In genomic region chr14:24695265-24696241, GRCh38 we compare ENCODE assay signal across 12 cellular contexts.
DNase-seq lines count a peak whose midpoint lies in the region; ATAC-seq and TF ChIP-seq lines count a peak whose summit lies in the region.
"Had no signal": no experiment of that assay in that cellular context is flagged by ENCODE, and none has a peak within 500 bp of the region (broad histone marks: within the 10 kb centered on the region; RNA-seq: fewer than 3 reads in every experiment).

No MANE protein-coding gene starts in this region.

- no peak overlapping the region for H2AFZ ChIP-seq in SK-N-SH (ENCODE audit: low read depth)

- H3K79me2 ChIP-seq in SK-N-SH (ENCODE audit: insufficient read depth), result no peaks in the 10 kb centered on the region

- 56% methylated on average over 8 of the region's 8 CpGs for WGBS in esophagus muscularis mucosa
- WGBS in SK-N-SH (ENCODE audit: low lambda C conversion rate), result 12% methylated on average over 8 of the region's 8 CpGs

- no peak overlapping the region for H3K4me2 ChIP-seq in SK-N-SH

- H3K36me3 ChIP-seq in esophagus muscularis mucosa (no peaks in the 10 kb centered on the region), SK-N-SH (replicated peaks in 1 of 2; ENCODE audit: control insufficient read depth in 1 of 2, insufficient read depth in 2 of 2, low read length in 1 of 2) (no peaks in the 10 kb centered on the region)

- H3K9ac ChIP-seq in SK-N-SH, result no peak overlapping the region

- in situ Hi-C loops in KBM-7 (cut with MboI; ENCODE audit: low pct_unique_long_range_greater_than_20kb, low sequenced_read_pairs), result loop anchor here (25.0 kb wide), 1 partner anchor 358 kb away; the partner anchor contains the start of genes ADCY4 and RIPK3

- TF ChIP-seq EP300 in esophagus muscularis mucosa (IDR thresholded peaks at IDR 0.05) (no peak), SK-N-SH (IDR thresholded peaks at IDR 0.05; ENCODE audit: borderline replicate concordance in 1 of 2, low read depth in 1 of 2, low read length in 1 of 2) (no peak)

- H3K4me3 ChIP-seq in esophagus muscularis mucosa (no peak overlapping the region), SK-N-SH (ENCODE audit: low read depth in 2 of 2, low read length in 1 of 2) (no peak overlapping the region)

- peak; percentile 83 for DNase-seq in GDM1 (lab: John Stamatoyannopoulos, UW)
- DNase-seq in KBM-7, result peak; percentile 62
- DNase-seq in esophagus muscularis mucosa (ENCODE audit: extremely low spot score), result peak; percentile 62
- DNase-seq in midbrain (lab: John Stamatoyannopoulos, UW), result no peak
- DNase-seq in NCI-H345 (lab: John Stamatoyannopoulos, UW), result no peak
- no peak for DNase-seq in SK-N-SH
- DNase-seq: CD4-positive, CD25-positive, alpha-beta regulatory T cell; GOT3; kidney; NCI-H510A treated with DMSO at 0.1 percent for 48 hours had no signal

- TF ChIP-seq CTCF in esophagus muscularis mucosa (IDR thresholded peaks at IDR 0.05) (no peak), SK-N-SH (IDR thresholded peaks at IDR 0.05) (no peak)

- intact Hi-C loops in esophagus muscularis mucosa (cut with DNase I), result no loop called here

- TF ChIP-seq RAD21 in SK-N-SH (IDR thresholded peaks at IDR 0.05; ENCODE audit: low read length), result no peak

- POLR2A ChIA-PET in SK-N-SH (lab: Yijun Ruan, JAX), result no interaction called here

- no peaks in the 10 kb centered on the region for H3F3A ChIP-seq in SK-N-SH (replicated peaks; ENCODE audit: insufficient read depth)

- H3K27me3 ChIP-seq in esophagus muscularis mucosa (no peaks in the 10 kb centered on the region), SK-N-SH (ENCODE audit: insufficient read depth) (no peaks in the 10 kb centered on the region)

- no peak for TF ChIP-seq POLR2A in esophagus muscularis mucosa (IDR thresholded peaks at IDR 0.05; ENCODE audit: low read depth)

- no peaks in the 10 kb centered on the region for H4K20me1 ChIP-seq in SK-N-SH (ENCODE audit: insufficient read depth)

- no peaks in the 10 kb centered on the region for H3K9me2 ChIP-seq in SK-N-SH

- H3K27ac ChIP-seq in esophagus muscularis mucosa (replicated peaks in 1 of 4) (no peak overlapping the region), SK-N-SH (ENCODE audit: low read depth in 2 of 2, low read length in 1 of 2) (no peak overlapping the region)

- CTCF ChIA-PET in SK-N-SH (lab: Yijun Ruan, JAX), result interaction anchor here (1.2 kb wide), 1 partner anchor 11 kb away, joined by 4 read pairs; no protein-coding TSS in a partner anchor

- ATAC-seq in GM21515 (IDR thresholded peaks at IDR 0.05; ENCODE audit: unreplicated experiment), result peak; percentile 54
- no peak for ATAC-seq in HG03039 (IDR thresholded peaks at IDR 0.05; ENCODE audit: unreplicated experiment)

- H3K9me3 ChIP-seq in esophagus muscularis mucosa (no peaks in the 10 kb centered on the region), SK-N-SH (no peaks in the 10 kb centered on the region)

- H3K4me1 ChIP-seq in esophagus muscularis mucosa (peaks cover 0 to 15% (median 4%) of the 10 kb centered on the region in 4 donors), SK-N-SH (ENCODE audit: control insufficient read depth in 1 of 2, insufficient read depth in 2 of 2, low read depth in 1 of 2, low read length in 1 of 2) (no peaks in the 10 kb centered on the region)

TF ChIP-seq in SK-N-SH, 30 proteins besides CTCF, POLR2A, EP300 and RAD21:
- TF ChIP-seq EZH2phosphoT487 (IDR thresholded peaks at IDR 0.05; ENCODE audit: borderline replicate concordance, low read depth) (no peak), FOXJ3 (CRISPR knock-in tag; IDR thresholded peaks at IDR 0.05) (no peak), GATA2 (CRISPR knock-in tag; IDR thresholded peaks at IDR 0.05) (no peak), MAX (IDR thresholded peaks at IDR 0.05; ENCODE audit: low read depth) (no peak), ELF1 (IDR thresholded peaks at IDR 0.05) (no peak), CHD2 (IDR thresholded peaks at IDR 0.05; ENCODE audit: low read length, partially characterized antibody) (no peak), TCF12 (IDR thresholded peaks at IDR 0.05) (no peak), TEAD4 (IDR thresholded peaks at IDR 0.05; ENCODE audit: borderline replicate concordance, insufficient read depth) (no peak), GABPA (IDR thresholded peaks at IDR 0.05; ENCODE audit: low read depth) (no peak), RCOR1 (IDR thresholded peaks at IDR 0.05; ENCODE audit: low read length) (no peak), RFX5 (IDR thresholded peaks at IDR 0.05; ENCODE audit: low read length) (no peak)

Comparison
In these comparisons a context has a peak if more than half of its experiments do, and no peak if none do; other contexts are left out.
1. DNase-seq: peak in GDM1 (single experiment), KBM-7 (single experiment) and esophagus muscularis mucosa (single experiment); none in midbrain (single experiment), NCI-H345 (single experiment) and SK-N-SH (single experiment).